ENCODE assay signal across 24 cellular contexts in genomic region chr13:101998129-101998528, GRCh38.
"Had no signal": no experiment of that assay in that cellular context is flagged by ENCODE, and none has a peak within 500 bp of the region (broad histone marks: within the 10 kb centered on the region; RNA-seq: fewer than 3 reads in every experiment).

No MANE protein-coding gene starts in this region.

- H3K9me3 ChIP-seq: colonic mucosa, esophagus muscularis mucosa, esophagus squamous epithelium, gastrocnemius medialis, gastroesophageal sphincter had no signal

- H3K27ac ChIP-seq: colonic mucosa, coronary artery, dorsolateral prefrontal cortex, epithelial cell of prostate, esophagus muscularis mucosa, esophagus squamous epithelium, foreskin keratinocyte, gastrocnemius medialis, gastroesophageal sphincter, heart left ventricle, heart right ventricle had no signal

- H3K27me3 ChIP-seq: colonic mucosa, dorsolateral prefrontal cortex, esophagus muscularis mucosa, esophagus squamous epithelium, foreskin keratinocyte, gastrocnemius medialis, gastroesophageal sphincter, heart left ventricle, heart right ventricle had no signal

- DNase-seq: colonic mucosa; cortex of kidney; dermis blood vessel endothelial cell; dorsolateral prefrontal cortex; effector CD4-positive, alpha-beta T cell; effector CD8-positive, alpha-beta T cell; effector memory CD4-positive, alpha-beta T cell; effector memory CD8-positive, alpha-beta T cell; endodermal cell; erythroblast; esophagus squamous epithelium; foreskin fibroblast; foreskin keratinocyte; foreskin melanocyte; gastrocnemius medialis; glutamatergic neuron; head of caudate nucleus; heart left ventricle; heart right ventricle had no signal

- H3K36me3 ChIP-seq: colonic mucosa, esophagus muscularis mucosa, esophagus squamous epithelium, gastrocnemius medialis, gastroesophageal sphincter, heart left ventricle, heart right ventricle had no signal

- H3K4me1 ChIP-seq: colonic mucosa, esophagus squamous epithelium, foreskin keratinocyte, gastrocnemius medialis had no signal

- H3K4me3 ChIP-seq: colonic mucosa, coronary artery, dorsolateral prefrontal cortex, esophagus muscularis mucosa, esophagus squamous epithelium, gastrocnemius medialis, gastroesophageal sphincter, heart left ventricle, heart right ventricle had no signal

- ATAC-seq: effector memory CD8-positive, alpha-beta T cell; esophagus mucosa; foreskin keratinocyte; gastrocnemius medialis; gastroesophageal sphincter; heart left ventricle; heart right ventricle had no signal
